5 cellular contexts compared by ENCODE assay signal in the genomic region with DNA sequence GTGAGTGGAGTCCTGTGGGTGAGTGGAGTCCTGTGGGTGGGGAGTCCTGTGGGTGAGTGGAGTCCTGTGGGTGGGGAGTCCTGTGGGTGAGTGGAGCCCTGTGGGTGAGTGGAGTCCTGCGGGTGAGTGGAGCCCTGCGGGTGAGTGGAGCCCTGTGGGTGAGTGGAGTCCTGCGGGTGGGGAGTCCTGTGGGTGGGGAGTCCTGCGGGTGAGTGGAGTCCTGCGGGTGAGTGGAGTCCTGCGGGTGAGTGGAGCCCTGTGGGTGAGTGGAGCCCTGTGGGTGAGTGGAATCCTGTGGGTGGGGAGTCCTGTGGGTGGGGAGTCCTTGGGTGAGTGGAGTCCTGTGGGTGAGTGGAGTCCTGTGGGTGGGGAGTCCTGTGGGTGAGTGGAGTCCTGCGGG. TPM values are rescaled to one million over a fixed set of nuclear protein-coding genes. Genes with fewer than 3 reads are reported as not detected.
"Had no signal": no experiment of that assay in that cellular context is flagged by ENCODE, and none has a peak within 500 bp of the region (broad histone marks: within the 10 kb centered on the region; RNA-seq: fewer than 3 reads in every experiment).

No MANE protein-coding gene starts in this region.

RNA-seq across cellular contexts. Expression of gene CYP2W1, which starts 19.5 kb away (rescaled TPM):
- total RNA-seq: GM23248, H4, H7, HT1080, IMR-90 had no signal
- polyA plus RNA-seq: GM23248, IMR-90 had no signal
